ENCODE assay signal across 8 cellular contexts in genomic region chr19:14196105-14196504, GRCh38. TPM values are rescaled to one million over a fixed set of nuclear protein-coding genes. Genes with fewer than 3 reads are reported as not detected.
DNase-seq lines count a peak whose midpoint lies in the region; ATAC-seq and TF ChIP-seq lines count a peak whose summit lies in the region.
"Not testable (repeated sequence)": the region's sequence is repeated elsewhere in the genome, so short reads cannot be mapped to it uniquely, and the experiment has no call there.

No MANE protein-coding gene starts in this region.

- H3K9ac ChIP-seq in liver (ENCODE audit: low read depth in 1 of 2, low read length in 2 of 2), result not testable (repeated sequence)

- intact Hi-C loops in aorta (cut with DNase I), result loop anchor here (5.0 to 10.0 kb wide), 2 partner anchors 151 to 159 kb away; no protein-coding TSS in a partner anchor

- ATAC-seq in effector memory CD8-positive, alpha-beta T cell (replicated peaks), result peak; percentile 89
- peak; percentile 58 for ATAC-seq in aorta (ENCODE audit: low FRiP score)

- not testable (repeated sequence) for H3K9me3 ChIP-seq in liver (ENCODE audit: control insufficient read depth in 4 of 4, low read length in 3 of 4); aorta (ENCODE audit: control insufficient read depth, low read length)

- peak overlapping the region; percentile 47 to 63 for H3K4me3 Mint-ChIP-seq in effector memory CD8-positive, alpha-beta T cell

- H3K4me1 ChIP-seq in liver (ENCODE audit: control insufficient read depth in 4 of 4, insufficient read depth in 4 of 4, low read length in 3 of 4); aorta (ENCODE audit: control insufficient read depth in 1 of 2, insufficient read depth in 2 of 2, low read length in 2 of 2): not testable (repeated sequence)

- not testable (repeated sequence) for H3K27ac ChIP-seq in liver (ENCODE audit: low read depth in 1 of 2, low read length in 2 of 2); aorta (ENCODE audit: low read depth in 1 of 2, low read length in 2 of 2)

- peak overlapping the region; percentile 18 to 41 for H3K27ac Mint-ChIP-seq in effector memory CD8-positive, alpha-beta T cell

- not testable (repeated sequence) for H3K36me3 Mint-ChIP-seq in effector memory CD8-positive, alpha-beta T cell (ENCODE audit: insufficient read depth)

- TF ChIP-seq CTCF in GM12872 (IDR thresholded peaks at IDR 0.05; ENCODE audit: insufficient read depth, low read depth, low read length) (peak; percentile 73), liver (IDR thresholded peaks at IDR 0.05; ENCODE audit: low read depth, low read length, missing input control) (peak; percentile 58)

- not testable (repeated sequence) for H3K27me3 Mint-ChIP-seq in effector memory CD8-positive, alpha-beta T cell

- not testable (repeated sequence) for H3K27me3 ChIP-seq in liver (ENCODE audit: control insufficient read depth in 4 of 4, insufficient read depth in 4 of 4, low read length in 3 of 4); aorta (ENCODE audit: control insufficient read depth in 1 of 2, insufficient read depth in 2 of 2, low read length in 1 of 2)

- peaks cover 12 to 28% of the 10 kb centered on the region in 2 donors for H3K4me1 Mint-ChIP-seq in effector memory CD8-positive, alpha-beta T cell (ENCODE audit: low read depth in 2 of 2)

- TF ChIP-seq RAD21 in liver (IDR thresholded peaks at IDR 0.05), result peak; percentile 60 to 75

- not testable (repeated sequence) for H3K4me3 ChIP-seq in liver (ENCODE audit: low read depth in 1 of 3, low read length in 3 of 3); aorta (ENCODE audit: low read length in 2 of 2)

- H3K9me3 Mint-ChIP-seq in effector memory CD8-positive, alpha-beta T cell, result not testable (repeated sequence)

- peak; percentile 32 for DNase-seq in NCI-H1105 treated with DMSO at 0.1 percent for 48 hours (lab: John Stamatoyannopoulos, UW)
- DNase-seq in T-helper 1 cell, result peak; percentile 55 to 78 (median 66)
- peak; percentile 62 for DNase-seq in activated T-helper 1 cell treated with Interleukin-2 at 50 U/mL for 16 hours (ENCODE audit: low read depth)
- peak; percentile 73 to 78 (median 78) for DNase-seq in effector memory CD8-positive, alpha-beta T cell
- peak; percentile 59 to 62 for DNase-seq in stimulated activated CD4-positive, alpha-beta T cell treated with anti-CD3 and anti-CD28 coated beads, Interleukin-15, amount 100 ng/mL, for 48 hours (ENCODE audit: low read depth in 2 of 2)
- peak; percentile 78 to 92 for DNase-seq in aorta

- 25% methylated on average over 12 of the region's 12 CpGs for WGBS in liver
- 38 to 40% methylated on average over 10 to 12 of the region's 12 CpGs for WGBS in aorta, 2 donors

- not testable (repeated sequence) for H3K36me3 ChIP-seq in liver (ENCODE audit: control insufficient read depth in 4 of 4, insufficient read depth in 3 of 4, low read depth in 1 of 4, low read length in 3 of 4); aorta (ENCODE audit: control insufficient read depth in 1 of 2, insufficient read depth in 2 of 2, low read length in 1 of 2)

RNA-seq across cellular contexts. Expression of gene ADGRL1, which starts 9.9 kb away (rescaled TPM):
- total RNA-seq in liver (1 to 10 TPM in 1 of 2 donors, under 1 TPM in 1; 0.56 to 1.6 TPM), aorta (10 to 100 TPM; 11.0 to 26.3 TPM)
- polyA plus RNA-seq in liver (under 1 TPM; 0.14 to 0.50 TPM), aorta (1 to 10 TPM; 5.3 to 6.3 TPM)

RNA-seq across cellular contexts. Expression of gene ASF1B, which starts 59.7 kb away (rescaled TPM):
- 10 to 100 TPM in 1 of 2 donors, under 1 TPM in 1; 0.25 to 20.5 TPM for total RNA-seq in liver
- polyA plus RNA-seq in liver, result 1 to 10 TPM in 1 of 2 donors, under 1 TPM in 1; 0.63 to 2.6 TPM
- 1 to 10 TPM; 1.4 to 2.0 TPM for total RNA-seq in aorta
- 1 to 10 TPM in 1 of 2 donors, under 1 TPM in 1; 0.49 to 1.3 TPM for polyA plus RNA-seq in aorta

Comparison
In these comparisons a context has a peak if more than half of its experiments do, and no peak if none do; other contexts are left out.
1. DNase-seq: peak in every context shown above with its lines; median percentile 85 in aorta; 78 in effector memory CD8-positive, alpha-beta T cell; 66 in T-helper 1 cell; 62 in activated T-helper 1 cell treated with Interleukin-2 at 50 U/mL for 16 hours; 60 in stimulated activated CD4-positive, alpha-beta T cell treated with anti-CD3 and anti-CD28 coated beads, Interleukin-15, amount 100 ng/mL, for 48 hours; 32 in NCI-H1105 treated with DMSO at 0.1 percent for 48 hours.
2. RNA of gene ADGRL1, which starts 9.9 kb away (total RNA-seq): 11.0 to 26.3 TPM in aorta; 0.56 to 1.6 TPM in liver; every median in the first group is over 4 times any median in the second.